Comparison of ENCODE assay signal across 8 cellular contexts in the genomic region with DNA sequence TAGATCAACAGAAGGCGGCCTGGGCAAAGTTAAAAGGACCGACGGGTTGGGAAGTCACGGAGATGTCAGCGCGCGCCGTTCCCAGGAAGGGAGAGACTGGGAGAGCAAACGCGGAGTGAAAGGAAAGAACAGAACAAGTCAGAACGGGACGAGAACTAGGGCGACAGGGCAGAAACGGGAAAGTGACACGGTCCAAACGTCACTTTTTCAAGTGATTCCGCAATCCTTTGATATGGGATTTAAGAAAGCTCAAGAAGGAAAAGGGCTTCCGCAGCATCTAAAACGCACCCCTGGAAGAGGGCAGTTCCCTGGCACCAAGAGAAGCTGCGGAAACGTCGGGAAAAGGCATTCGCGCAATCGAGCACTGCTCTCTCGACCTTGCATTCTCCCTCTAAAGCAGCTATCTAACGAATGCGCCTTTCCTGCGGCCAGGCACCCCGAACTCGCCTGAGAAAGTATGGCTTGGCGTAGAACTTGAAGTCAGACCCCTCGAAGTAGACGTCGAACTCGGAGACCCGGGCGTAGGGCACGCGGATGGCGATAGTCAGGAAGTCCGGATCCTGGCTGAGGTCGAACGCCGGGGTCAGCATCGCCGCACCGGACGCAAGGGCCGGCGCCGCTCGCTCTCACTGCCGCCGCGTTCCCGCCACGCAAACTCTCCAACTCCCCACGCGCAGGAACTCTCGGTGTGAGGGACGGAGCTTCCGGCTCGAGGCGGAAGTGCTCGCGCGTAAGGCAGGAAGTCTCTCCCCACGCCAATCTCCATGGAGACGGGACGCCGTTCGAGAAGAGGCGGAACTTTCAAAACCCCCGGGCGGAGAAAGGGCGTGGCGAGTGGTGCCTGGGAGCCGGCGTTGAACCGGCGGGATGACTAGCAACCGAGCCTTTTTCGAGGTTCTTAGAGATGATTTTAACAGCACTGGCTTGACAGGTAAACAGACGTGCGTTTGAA. TPM values are rescaled to one million over a fixed set of nuclear protein-coding genes. Genes with fewer than 3 reads are reported as not detected.
A peak's percentile ranks its signal among the peaks of the same experiment; 100 is the strongest.
DNase-seq lines count a peak whose midpoint lies in the region; ATAC-seq and TF ChIP-seq lines count a peak whose summit lies in the region.

A gene (minus strand): TSS at position 695 of the 952 bp plus-strand sequence. CDS start 105 bp downstream, at position 590.

- no peak for TF ChIP-seq EP300 in esophagus muscularis mucosa (IDR thresholded peaks at IDR 0.05)

- no peaks in the 10 kb centered on the region for H3K9me3 Mint-ChIP-seq in activated T-cell treated with anti-CD3 and anti-CD28 coated beads, Interleukin-2, amount 50 U/mL, for 4 hours

- TF ChIP-seq CTCF in Peyer's patch (IDR thresholded peaks at IDR 0.05) (no peak), esophagus muscularis mucosa (IDR thresholded peaks at IDR 0.05) (no peak)

- peaks cover 51% of the 10 kb centered on the region for H3K4me1 Mint-ChIP-seq in activated T-cell treated with anti-CD3 and anti-CD28 coated beads, Interleukin-2, amount 50 U/mL, for 4 hours (ENCODE audit: low read depth)

- peak within 1 kb of the TSS; percentile 55 for H3K9ac ChIP-seq in muscle layer of colon (ENCODE audit: low read length)

- WGBS in esophagus muscularis mucosa: under 1% methylated on average over 53 of the region's 86 CpGs

- no peaks in the 10 kb centered on the region for H3K27me3 Mint-ChIP-seq in activated T-cell treated with anti-CD3 and anti-CD28 coated beads, Interleukin-2, amount 50 U/mL, for 4 hours (ENCODE audit: low read depth)

- intact Hi-C loops in esophagus muscularis mucosa (cut with DNase I): loop anchor here (5.0 to 10.0 kb wide), 2 partner anchors 39 to 207 kb away; a partner anchor contains a TSS

- H3K4me3 Mint-ChIP-seq in activated T-cell treated with anti-CD3 and anti-CD28 coated beads, Interleukin-2, amount 50 U/mL, for 4 hours: peak within 1 kb of the TSS; percentile 93

- peak in 1 of 2 donors; percentile 37 for TF ChIP-seq POLR2A in Peyer's patch (IDR thresholded peaks at IDR 0.05)
- TF ChIP-seq POLR2A in esophagus muscularis mucosa (IDR thresholded peaks at IDR 0.05; ENCODE audit: low read depth): no peak

- H3K36me3 ChIP-seq in Peyer's patch (no peaks in the 10 kb centered on the region), esophagus muscularis mucosa (peaks cover 0 to 3% (median 0%) of the 10 kb centered on the region in 4 donors), muscle layer of colon (ENCODE audit: insufficient read depth, low read length) (no peaks in the 10 kb centered on the region)

- H3K27me3 ChIP-seq in Peyer's patch: no peaks in the 10 kb centered on the region
- H3K27me3 ChIP-seq in esophagus muscularis mucosa: no peaks in the 10 kb centered on the region
- H3K27me3 ChIP-seq in muscle layer of colon (ENCODE audit: control insufficient read depth in 1 of 2, insufficient read depth in 2 of 2, low read length in 2 of 2): no peaks in the 10 kb centered on the region

- H3K4me1 ChIP-seq in Peyer's patch (peaks cover 0 to 33% (median 7%) of the 10 kb centered on the region in 4 donors), esophagus muscularis mucosa (peaks cover 17 to 43% (median 31%) of the 10 kb centered on the region in 4 donors), muscle layer of colon (ENCODE audit: insufficient read depth, low read length) (peaks cover 23% of the 10 kb centered on the region)

- peak; percentile 90 for ATAC-seq in GM21717 (IDR thresholded peaks at IDR 0.05; ENCODE audit: unreplicated experiment)
- ATAC-seq in activated T-cell treated with anti-CD3 and anti-CD28 coated beads, Interleukin-2, amount 50 U/mL, for 4 hours: peak; percentile 88 to 89

- H3K36me3 Mint-ChIP-seq in activated T-cell treated with anti-CD3 and anti-CD28 coated beads, Interleukin-2, amount 50 U/mL, for 4 hours (ENCODE audit: insufficient read depth): peaks cover 7% of the 10 kb centered on the region

- H3K27ac ChIP-seq in Peyer's patch (peak within 1 kb of the TSS; percentile 52 to 81 (median 68)), esophagus muscularis mucosa (replicated peaks in 1 of 4) (peak within 1 kb of the TSS; percentile 75 to 87 (median 82)), muscle layer of colon (ENCODE audit: low read depth, low read length) (peak within 1 kb of the TSS; percentile 85)

- peak within 1 kb of the TSS; percentile 100 for H3K4me3 ChIP-seq in Jurkat, Clone E6-1 (ENCODE audit: low read length)
- H3K4me3 ChIP-seq in Peyer's patch (peak within 1 kb of the TSS; percentile 70 to 73 (median 72)), esophagus muscularis mucosa (peak within 1 kb of the TSS; percentile 75 to 92 (median 78)), muscle layer of colon (ENCODE audit: low read depth in 1 of 2, low read length in 2 of 2) (peak within 1 kb of the TSS; percentile 84 to 95)

- peak; percentile 70 for DNase-seq in DMS79 (lab: John Stamatoyannopoulos, UW)
- peak; percentile 97 for DNase-seq in Jurkat, Clone E6-1 (ENCODE audit: low read depth, low spot score)
- peak; percentile 91 to 98 (median 95) for DNase-seq in Peyer's patch
- DNase-seq in activated T-cell treated with anti-CD3 and anti-CD28 coated beads, Interleukin-2, amount 50 U/mL, for 4 hours: peak; percentile 94
- peak; percentile 98 for DNase-seq in esophagus muscularis mucosa (ENCODE audit: extremely low spot score)
- peak; percentile 88 to 91 for DNase-seq in stimulated activated CD8-positive, alpha-beta memory T cell treated with anti-CD3 and anti-CD28 coated beads, Interleukin-7, amount 100 ng/mL, for 1 hour (ENCODE audit: low read depth in 2 of 2)

- no peaks in the 10 kb centered on the region for H3K9me3 ChIP-seq in Peyer's patch
- H3K9me3 ChIP-seq in esophagus muscularis mucosa: no peaks in the 10 kb centered on the region
- no peaks in the 10 kb centered on the region for H3K9me3 ChIP-seq in muscle layer of colon (ENCODE audit: low read length)

RNA-seq across cellular contexts. Expression of the gene that starts here (rescaled TPM):
- 63.4 TPM for polyA plus RNA-seq in Jurkat, Clone E6-1 (2012; ENCODE audit: insufficient read depth, insufficient read length)
- total RNA-seq in Peyer's patch (100 to 1,000 TPM in 1 of 4 donors, 10 to 100 TPM in 3; 11.0 to 105 (median 13.4) TPM), esophagus muscularis mucosa (10 to 100 TPM in 3 of 4 donors, 1 to 10 TPM in 1; 8.7 to 19.9 (median 12.4) TPM)
- total RNA-seq in activated T-cell treated with anti-CD3 and anti-CD28 coated beads, Interleukin-2, amount 50 U/mL, for 4 hours: 10 to 100 TPM; 39.2 to 52.1 (median 44.4) TPM

Comparison
In these comparisons a context has a peak if more than half of its experiments do, and no peak if none do; other contexts are left out.
1. Peak in every context shown above with its lines: DNase-seq, ATAC-seq, H3K4me3 ChIP-seq and H3K27ac ChIP-seq.